8 cellular contexts compared by ENCODE assay signal in genomic region chr16:50151744-50152143, GRCh38. TPM values are rescaled to one million over a fixed set of nuclear protein-coding genes. Genes with fewer than 3 reads are reported as not detected.
DNase-seq lines count a peak whose midpoint lies in the region; ATAC-seq and TF ChIP-seq lines count a peak whose summit lies in the region.

No MANE protein-coding gene starts in this region.

- H3K9me3 ChIP-seq in BLaER1 (no peaks in the 10 kb centered on the region), NT2/D1 (ENCODE audit: insufficient read depth, low read length) (no peaks in the 10 kb centered on the region), neuron (ENCODE audit: low read length) (no peaks in the 10 kb centered on the region)

- peak overlapping the region; percentile 93; the same call in 1 of the 2 replicates for H3K27ac ChIP-seq in BLaER1

- peaks cover 10% of the 10 kb centered on the region for H3K27me3 Mint-ChIP-seq in brain

- H4K20me1 ChIP-seq in BLaER1 = peaks cover 34% of the 10 kb centered on the region

- ATAC-seq in HG02798 (IDR thresholded peaks at IDR 0.05; ENCODE audit: poor library complexity, unreplicated experiment) = no peak
- no peak for ATAC-seq in HG03280 (IDR thresholded peaks at IDR 0.05; ENCODE audit: unreplicated experiment)
- no peak for ATAC-seq in GM21529 (IDR thresholded peaks at IDR 0.05; ENCODE audit: unreplicated experiment)

- H3K36me3 Mint-ChIP-seq in brain = no peaks in the 10 kb centered on the region

- H3K36me3 ChIP-seq in BLaER1 (no peaks in the 10 kb centered on the region), NT2/D1 (ENCODE audit: insufficient read depth, insufficient read length, low read length) (peaks cover 2% of the 10 kb centered on the region), neuron (ENCODE audit: insufficient read depth, low read length) (no peaks in the 10 kb centered on the region)

- H2AFZ ChIP-seq in neuron (ENCODE audit: low read depth, low read length) = peak overlapping the region; percentile 92

- peaks cover 0 to 1% (median 0%) of the 10 kb centered on the region in 5 experiments for H3K9me3 Mint-ChIP-seq in brain

- TF ChIP-seq CTCF in brain (conservative IDR thresholded peaks at IDR 0.05) = no peak

- H3K9ac ChIP-seq in BLaER1 (peak overlapping the region; percentile 89), NT2/D1 (ENCODE audit: insufficient read length, low read depth) (peak overlapping the region; percentile 95)

- peak overlapping the region in 4 of 5 experiments; percentile 80 to 98 (median 94) for H3K27ac Mint-ChIP-seq in brain

- peak overlapping the region; percentile 88 to 97 (median 92) for H3K4me3 Mint-ChIP-seq in brain

- H3K4me1 ChIP-seq in BLaER1 (peaks cover 44% of the 10 kb centered on the region), NT2/D1 (ENCODE audit: insufficient read depth, insufficient read length) (peaks cover 6% of the 10 kb centered on the region), neuron (ENCODE audit: insufficient read depth, low read length) (peaks cover 25% of the 10 kb centered on the region)

- H3K4me1 Mint-ChIP-seq in brain = peaks cover 35% of the 10 kb centered on the region

- H3K4me3 ChIP-seq in BLaER1 = peak overlapping the region; percentile 98; the same call in 1 of the 2 replicates
- no peak overlapping the region for H3K4me3 ChIP-seq in NT2/D1 (ENCODE audit: insufficient read length, low read depth)
- peak overlapping the region; percentile 95 for H3K4me3 ChIP-seq in neuron (ENCODE audit: low read length)

- H3K4me2 ChIP-seq in BLaER1 = peak overlapping the region; percentile 93

- H3K27me3 ChIP-seq in BLaER1 (no peaks in the 10 kb centered on the region), NT2/D1 (ENCODE audit: insufficient read depth, insufficient read length) (no peaks in the 10 kb centered on the region), neuron (ENCODE audit: insufficient read depth, low read length) (no peaks in the 10 kb centered on the region)

- DNase-seq in NT2/D1 (ENCODE audit: low read depth, low spot score) = no peak
- DNase-seq in globus pallidus (ENCODE audit: low spot score) = no peak

RNA-seq across cellular contexts. Expression of gene TENT4B, which starts 1.4 kb away (rescaled TPM):
- polyA plus RNA-seq in brain (ENCODE audit: insufficient read depth, low read depth, low replicate concordance) = 5.9 TPM
